ENCODE assay signal across 8 cellular contexts in genomic region chr4:41882622-41883347, GRCh38. TPM values are rescaled to one million over a fixed set of nuclear protein-coding genes. Genes with fewer than 3 reads are reported as not detected.
DNase-seq lines count a peak whose midpoint lies in the region; ATAC-seq and TF ChIP-seq lines count a peak whose summit lies in the region.

No MANE protein-coding gene starts in this region.

- peaks cover 0 to 47% of the 10 kb centered on the region in 2 experiments; a peak in 3 of 4 replicates for H3K4me1 ChIP-seq in SK-N-SH (ENCODE audit: control insufficient read depth in 1 of 2, insufficient read depth in 2 of 2, low read depth in 1 of 2, low read length in 1 of 2)
- H3K4me1 ChIP-seq in right cardiac atrium (ENCODE audit: control insufficient read depth, insufficient read depth, low read length): peaks cover 5% of the 10 kb centered on the region
- H3K4me1 ChIP-seq in smooth muscle cell (ENCODE audit: low read depth): peaks cover 18% of the 10 kb centered on the region

- H3K36me3 ChIP-seq in SK-N-SH (replicated peaks in 1 of 2; ENCODE audit: control insufficient read depth in 1 of 2, insufficient read depth in 2 of 2, low read length in 1 of 2): no peaks in the 10 kb centered on the region
- no peaks in the 10 kb centered on the region for H3K36me3 ChIP-seq in smooth muscle cell (ENCODE audit: low read depth)

- H3K27me3 ChIP-seq in HL-60 (ENCODE audit: insufficient read depth, poor library complexity, severe bottlenecking): peaks cover 52% of the 10 kb centered on the region
- H3K27me3 ChIP-seq in SK-N-SH (ENCODE audit: insufficient read depth): peaks cover 52% of the 10 kb centered on the region
- H3K27me3 ChIP-seq in right cardiac atrium (ENCODE audit: control insufficient read depth, insufficient read depth): no peaks in the 10 kb centered on the region
- H3K27me3 ChIP-seq in smooth muscle cell (ENCODE audit: low read depth): peaks cover 90% of the 10 kb centered on the region

- no peaks in the 10 kb centered on the region for H3F3A ChIP-seq in SK-N-SH (replicated peaks; ENCODE audit: insufficient read depth)
- H3F3A ChIP-seq in smooth muscle cell (ENCODE audit: low read depth): no peaks in the 10 kb centered on the region

- intact Hi-C loops in right cardiac atrium (cut with DNase I): loop anchor here in 3 of 4 donors (5.0 to 10.0 kb wide), 4 partner anchors 185 to 618 kb away; no protein-coding TSS in a partner anchor

- TF ChIP-seq EP300 in SK-N-SH (IDR thresholded peaks at IDR 0.05; ENCODE audit: borderline replicate concordance in 1 of 2, low read depth in 1 of 2, low read length in 1 of 2): peak in 1 of 2 experiments; percentile 38; a peak in 2 of 4 replicates

- H2AFZ ChIP-seq in SK-N-SH (ENCODE audit: low read depth) (no peak overlapping the region), smooth muscle cell (ENCODE audit: low read depth) (no peak overlapping the region)

- TF ChIP-seq CTCF in HL-60 (IDR thresholded peaks at IDR 0.05; ENCODE audit: insufficient read depth, low read length) (peak; percentile 92), SK-N-SH (IDR thresholded peaks at IDR 0.05) (peak; percentile 95), smooth muscle cell (IDR thresholded peaks at IDR 0.05; ENCODE audit: borderline replicate concordance, insufficient read depth, poor library complexity, severe bottlenecking) (peak; percentile 94)

- H3K9ac ChIP-seq in SK-N-SH: no peak overlapping the region
- H3K9ac ChIP-seq in smooth muscle cell (ENCODE audit: low read depth): no peak overlapping the region

- H3K9me2 ChIP-seq in SK-N-SH: no peaks in the 10 kb centered on the region

- ATAC-seq in GM19023 (IDR thresholded peaks at IDR 0.05; ENCODE audit: unreplicated experiment) (peak; percentile 85), right cardiac atrium (peak; percentile 81 to 83), HG03045 (IDR thresholded peaks at IDR 0.05; ENCODE audit: unreplicated experiment) (no peak)

- WGBS in SK-N-SH (ENCODE audit: low lambda C conversion rate): 12% methylated on average over 34 of the region's 34 CpGs
- WGBS in right cardiac atrium: 14% methylated on average over 34 of the region's 34 CpGs
- 16% methylated on average over 34 of the region's 34 CpGs for WGBS in smooth muscle cell (ENCODE audit: low lambda C conversion rate)

- POLR2A ChIA-PET in SK-N-SH (lab: Yijun Ruan, JAX): interaction anchor here (1.0 to 16.3 kb wide), 7 partner anchors 8 to 136 kb away, joined by 3 to 524 read pairs (median 10); partner anchors contain the start of gene PHOX2B

- H3K27ac ChIP-seq in HL-60 (replicated peaks) (no peak overlapping the region), SK-N-SH (ENCODE audit: low read depth in 2 of 2, low read length in 1 of 2) (peak overlapping the region in 1 of 2 experiments; percentile 99; a peak in 2 of 4 replicates), right cardiac atrium (ENCODE audit: low read length) (no peak overlapping the region), smooth muscle cell (ENCODE audit: low read depth) (no peak overlapping the region)

- H3K4me2 ChIP-seq in SK-N-SH: peak overlapping the region; percentile 84
- H3K4me2 ChIP-seq in smooth muscle cell: peak overlapping the region; percentile 82

- H3K9me3 ChIP-seq in SK-N-SH: no peaks in the 10 kb centered on the region
- no peaks in the 10 kb centered on the region for H3K9me3 ChIP-seq in right cardiac atrium (ENCODE audit: control insufficient read depth, low read length)
- H3K9me3 ChIP-seq in smooth muscle cell (replicated peaks; ENCODE audit: low read depth): no peaks in the 10 kb centered on the region

- no peak overlapping the region for H3K4me3 ChIP-seq in HL-60 (replicated peaks; ENCODE audit: insufficient read depth, low read length)
- peak overlapping the region; percentile 58 for H3K4me3 ChIP-seq in SK-N-SH (ENCODE audit: low read depth in 2 of 2, low read length in 1 of 2)
- peak overlapping the region; percentile 61 for H3K4me3 ChIP-seq in right cardiac atrium (ENCODE audit: low read length)
- peak overlapping the region; percentile 45 for H3K4me3 ChIP-seq in smooth muscle cell

- H4K20me1 ChIP-seq in SK-N-SH (ENCODE audit: insufficient read depth): no peaks in the 10 kb centered on the region
- no peaks in the 10 kb centered on the region for H4K20me1 ChIP-seq in smooth muscle cell (ENCODE audit: low read depth)

- DNase-seq in AG08396 (ENCODE audit: low spot score) (peak; percentile 90), HL-60 (ENCODE audit: low read depth in 1 of 2, low spot score in 1 of 2) (peak; percentile 10 to 23), SK-N-SH (peak; percentile 90), right cardiac atrium (peak in 2 of 3 donors; percentile 74 to 76), smooth muscle cell (lab: John Stamatoyannopoulos, UW; ENCODE audit: unreplicated experiment) (no peak)
- DNase-seq in activated naive CD8-positive, alpha-beta T cell treated with anti-CD3 and anti-CD28 coated beads, Interleukin-2, amount 50 U/mL, for 16 hours (ENCODE audit: low read depth, low spot score): peak; percentile 14

- TF ChIP-seq RAD21 in SK-N-SH (IDR thresholded peaks at IDR 0.05; ENCODE audit: low read length): peak; percentile 75

- CTCF ChIA-PET in SK-N-SH (lab: Yijun Ruan, JAX): interaction anchor here (0.6 to 12.6 kb wide), 13 partner anchors 8 to 468 kb away, joined by 3 to 188 read pairs (median 12); partner anchors contain the start of genes PHOX2B and TMEM33

- H3K79me2 ChIP-seq in SK-N-SH (ENCODE audit: insufficient read depth): no peaks in the 10 kb centered on the region
- no peaks in the 10 kb centered on the region for H3K79me2 ChIP-seq in smooth muscle cell (ENCODE audit: low read depth)

TF ChIP-seq in SK-N-SH, 30 proteins besides CTCF, POLR2A, EP300 and RAD21:
- no peak for TF ChIP-seq MEF2A (IDR thresholded peaks at IDR 0.05; ENCODE audit: borderline replicate concordance, low read depth)
- TF ChIP-seq SMC3 (IDR thresholded peaks at IDR 0.05; ENCODE audit: low read depth, low read length): peak; percentile 83
- peak; percentile 73 for TF ChIP-seq MXI1 (IDR thresholded peaks at IDR 0.05; ENCODE audit: low read depth, low read length)
TF ChIP-seq in SK-N-SH: peak in this region for 2.

RNA-seq across cellular contexts. Expression of gene TMEM33, which starts 52.4 kb away (rescaled TPM):
- 31.2 and 43.2 TPM in 2 replicates for polyA plus RNA-seq in SK-N-SH (2012; rRNA removed)
- polyA plus RNA-seq in SK-N-SH (2012; cell fraction: cytosol; rRNA removed): 32.0 and 35.2 TPM in 2 replicates
- 24.7 and 28.2 TPM in 2 replicates for polyA plus RNA-seq in SK-N-SH (2012; cell fraction: nucleus; rRNA removed)
- 10 to 100 TPM; 22.1 to 32.1 (median 27.5) TPM for total RNA-seq in right cardiac atrium
- 8.9 TPM for polyA plus RNA-seq in right cardiac atrium
- total RNA-seq in smooth muscle cell: 52.9 and 75.3 TPM in 2 replicates
- 20.8 and 25.4 TPM in 2 replicates for polyA plus RNA-seq in smooth muscle cell
